23 cellular contexts compared by ENCODE assay signal in the genomic region with DNA sequence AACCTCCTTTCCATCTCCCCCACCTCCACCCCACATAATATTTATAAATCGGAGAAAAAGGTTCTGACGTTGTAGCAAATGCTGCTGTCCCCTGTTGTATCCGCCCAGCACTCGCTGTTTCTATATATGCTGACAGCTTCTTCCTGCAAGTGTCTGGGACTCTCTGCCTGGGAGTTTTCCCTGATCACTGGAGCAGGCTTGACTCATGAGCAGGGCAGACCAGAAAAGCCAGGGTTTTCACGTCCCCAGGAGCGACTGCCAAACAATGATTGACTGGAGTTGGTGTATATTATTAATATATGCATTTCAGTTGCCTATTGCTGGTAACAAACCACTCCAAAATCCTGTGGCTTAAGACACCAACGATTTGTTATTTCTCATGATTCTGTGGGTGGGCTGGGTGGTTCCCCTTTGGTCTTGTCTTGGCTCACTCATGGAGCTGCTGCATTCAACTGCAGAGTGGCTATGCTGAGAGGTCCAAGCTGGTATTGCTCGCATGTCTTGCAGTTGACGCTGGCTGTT. TPM values are rescaled to one million over a fixed set of nuclear protein-coding genes. Genes with fewer than 3 reads are reported as not detected.
DNase-seq lines count a peak whose midpoint lies in the region; ATAC-seq and TF ChIP-seq lines count a peak whose summit lies in the region.
"Had no signal": no experiment of that assay in that cellular context is flagged by ENCODE, and none has a peak within 500 bp of the region (broad histone marks: within the 10 kb centered on the region; RNA-seq: fewer than 3 reads in every experiment).

No MANE protein-coding gene starts in this region.

- peaks cover 9% of the 10 kb centered on the region for H3K4me1 Mint-ChIP-seq in type B pancreatic cell (ENCODE audit: unreplicated experiment)

- H4K12ac ChIP-seq in trophoblast cell (ENCODE audit: low read depth, low read length): no peak overlapping the region

- H3K36me3 ChIP-seq in IMR-90 (ENCODE audit: control insufficient read depth, insufficient read depth, low read length) (no peaks in the 10 kb centered on the region), PC-3 (ENCODE audit: low read depth, low read length) (no peaks in the 10 kb centered on the region), trophoblast cell (ENCODE audit: control insufficient read depth in 1 of 2, insufficient read depth in 2 of 2, low read length in 2 of 2) (no peaks in the 10 kb centered on the region)

- H3K27me3 ChIP-seq in IMR-90 (ENCODE audit: control insufficient read depth, insufficient read depth, low read length) (peaks cover 3% of the 10 kb centered on the region), PC-3 (ENCODE audit: low read length) (no peaks in the 10 kb centered on the region), trophoblast cell (ENCODE audit: insufficient read depth, low read length) (no peaks in the 10 kb centered on the region)

- no TSS peak for BruUV-seq in IMR-90 (replicated peaks; lab: Mats Ljungman, UMichigan)
- no TSS peak for BruUV-seq in PC-3 (replicated peaks; lab: Mats Ljungman, UMichigan)

- H3K9ac ChIP-seq in IMR-90 (ENCODE audit: low read depth, low read length) (no peak overlapping the region), PC-3 (ENCODE audit: low read length) (no peak overlapping the region), trophoblast cell (ENCODE audit: low read length) (no peak overlapping the region)

- H3K36me3 Mint-ChIP-seq in type B pancreatic cell: no peaks in the 10 kb centered on the region
- H3K36me3 Mint-ChIP-seq: CD8-positive, alpha-beta T cell had no signal

- peak; percentile 46 for DNase-seq in IMR-90
- peak; percentile 28 for DNase-seq in PC-3
- peak; percentile 43 for DNase-seq in fibroblast of peridontal ligament (ENCODE audit: extremely low read depth)
- DNase-seq in type B pancreatic cell (ENCODE audit: extremely low spot score, unreplicated experiment): no peak
- DNase-seq in trophoblast cell: no peak
- DNase-seq in T-helper 1 cell: no peak
- DNase-seq: C1 segment of cervical spinal cord; Caco-2; CD8-positive, alpha-beta T cell; EL; GDM1; Kasumi-1; NCI-H1694; NCI-H2029 treated with DMSO at 0.1 percent for 48 hours; NCI-H446 treated with DMSO at 0.1 percent for 48 hours; NCI-H526; NCI-H82; SHP77 had no signal

- no peak overlapping the region for H4K91ac ChIP-seq in IMR-90 (ENCODE audit: insufficient read depth, low read depth, low read length)
- H4K91ac ChIP-seq in trophoblast cell (ENCODE audit: low read depth, low read length): no peak overlapping the region

- H3K23ac ChIP-seq in IMR-90 (ENCODE audit: low read depth, low read length) (no peak overlapping the region), trophoblast cell (ENCODE audit: low read length) (no peak overlapping the region)

- H3K14ac ChIP-seq in IMR-90 (replicated peaks; ENCODE audit: low read depth, low read length): no peak overlapping the region
- no peak overlapping the region for H3K14ac ChIP-seq in trophoblast cell (ENCODE audit: low read length)

- H2AK9ac ChIP-seq in IMR-90 (replicated peaks; ENCODE audit: low read depth, low read length, poor library complexity): no peak overlapping the region

- no peak for TF ChIP-seq RAD21 in IMR-90 (IDR thresholded peaks at IDR 0.05; ENCODE audit: low read length)

- H3K9me3 ChIP-seq in IMR-90 (ENCODE audit: control insufficient read depth, insufficient read depth, low read length) (peaks cover 3% of the 10 kb centered on the region; the same call in 1 of the 2 replicates), PC-3 (ENCODE audit: low read length) (no peaks in the 10 kb centered on the region), trophoblast cell (ENCODE audit: insufficient read depth, low read depth, low read length) (peaks cover 1% of the 10 kb centered on the region)
- H3K9me3 ChIP-seq: Caco-2 had no signal

- no peaks in the 10 kb centered on the region for H3K27me3 Mint-ChIP-seq in type B pancreatic cell

- peaks cover 4% of the 10 kb centered on the region for H3K9me3 Mint-ChIP-seq in type B pancreatic cell
- H3K9me3 Mint-ChIP-seq: CD8-positive, alpha-beta T cell had no signal

- H3K27ac ChIP-seq in IMR-90 (ENCODE audit: insufficient read depth, low read length) (no peak overlapping the region), PC-3 (ENCODE audit: low read length) (no peak overlapping the region), trophoblast cell (ENCODE audit: low read depth, low read length) (no peak overlapping the region)
- H3K27ac ChIP-seq: RWPE1 had no signal

- H3K4me3 Mint-ChIP-seq in type B pancreatic cell: peak overlapping the region; percentile 49
- H3K4me3 Mint-ChIP-seq: CD8-positive, alpha-beta T cell had no signal

- H2AK5ac ChIP-seq in IMR-90 (ENCODE audit: low read depth, low read length) (no peak overlapping the region), trophoblast cell (ENCODE audit: low read length) (no peak overlapping the region)

- H2BK12ac ChIP-seq in trophoblast cell (ENCODE audit: low read length): no peak overlapping the region

- H3K4me2 ChIP-seq in IMR-90 (ENCODE audit: low read depth, low read length) (no peak overlapping the region), PC-3 (ENCODE audit: low read length) (no peak overlapping the region), trophoblast cell (ENCODE audit: low read length) (no peak overlapping the region)

- H3K9me1 ChIP-seq in IMR-90 (ENCODE audit: insufficient read depth, low read length): peaks cover 2% of the 10 kb centered on the region; the same call in 1 of the 2 replicates

- dilution Hi-C loops in IMR-90 (cut with HindIII; ENCODE audit: low sequenced_read_pairs, unreplicated experiment): no loop called here

- H4K8ac ChIP-seq in IMR-90 (ENCODE audit: low read depth in 2 of 2, low read length in 2 of 2): no peak overlapping the region
- no peak overlapping the region for H4K8ac ChIP-seq in trophoblast cell (ENCODE audit: low read depth, low read length)

- H2BK15ac ChIP-seq in IMR-90 (ENCODE audit: low read depth, low read length): no peak overlapping the region

- H3K18ac ChIP-seq in IMR-90 (ENCODE audit: low read depth, low read length): no peak overlapping the region
- no peak overlapping the region for H3K18ac ChIP-seq in trophoblast cell (ENCODE audit: low read length)

- in situ Hi-C loops in IMR-90 (cut with MboI; ENCODE audit: low sequenced_read_pairs): no loop called here

- no peak overlapping the region for H2BK5ac ChIP-seq in IMR-90 (ENCODE audit: low read depth, low read length, poor library complexity, severe bottlenecking)
- H2BK5ac ChIP-seq in trophoblast cell (ENCODE audit: low read depth, low read length, poor library complexity): no peak overlapping the region

- no peak for TF ChIP-seq CTCF in IMR-90 (conservative IDR thresholded peaks at IDR 0.05; ENCODE audit: low read depth, low read length)
- TF ChIP-seq CTCF in PC-3 (conservative IDR thresholded peaks at IDR 0.05; ENCODE audit: low read depth, low read length): no peak
- TF ChIP-seq CTCF in type B pancreatic cell (conservative IDR thresholded peaks at IDR 0.05): no peak

- H3K56ac ChIP-seq in IMR-90 (ENCODE audit: extremely low read depth, insufficient read depth, low read length): no peak overlapping the region

- H3K79me1 ChIP-seq in IMR-90 (ENCODE audit: low read depth in 1 of 2, low read length in 2 of 2) (no peaks in the 10 kb centered on the region), trophoblast cell (ENCODE audit: low read length) (no peaks in the 10 kb centered on the region)

- no peak for TF ChIP-seq POLR2A in IMR-90 (IDR thresholded peaks at IDR 0.05; ENCODE audit: low read depth, low read length)

- H2AFZ ChIP-seq in IMR-90 (replicated peaks; ENCODE audit: low read length, poor library complexity): no peak overlapping the region
- H2AFZ ChIP-seq in PC-3 (ENCODE audit: low read length): no peak overlapping the region
- H2AFZ ChIP-seq in trophoblast cell (ENCODE audit: insufficient read depth, low read length, poor library complexity): no peak overlapping the region

- no peaks in the 10 kb centered on the region for H3F3A ChIP-seq in PC-3 (ENCODE audit: low read length, unreplicated experiment)

- WGBS in IMR-90 (ENCODE audit: extremely low coverage in 2 of 2, insufficient read length in 1 of 2), 2 experiments: 21% methylated on average over 2 of the region's 9 CpGs; no CpG with 5 or more reads in 1 of the 2 experiments
- WGBS in trophoblast cell (ENCODE audit: extremely low coverage, insufficient coverage, insufficient read length): no CpG with 5 or more reads among the region's 9 CpGs

- H4K20me1 ChIP-seq in IMR-90 (ENCODE audit: insufficient read depth, low read length): no peaks in the 10 kb centered on the region
- H4K20me1 ChIP-seq in PC-3 (ENCODE audit: low read length): no peaks in the 10 kb centered on the region

- POLR2A ChIA-PET in IMR-90 (lab: Charles Lee; ENCODE audit: unreplicated experiment) (no interaction called here), PC-3 (lab: Charles Lee; ENCODE audit: unreplicated experiment) (no interaction called here)

- intact Hi-C loops in IMR-90 (cut with micrococcal nuclease): no loop called here
- intact Hi-C loops in PC-3 (cut with micrococcal nuclease): no loop called here

- H3K4ac ChIP-seq in IMR-90 (ENCODE audit: low read depth, low read length): no peak overlapping the region
- H3K4ac ChIP-seq in trophoblast cell (ENCODE audit: low read depth, low read length): no peak overlapping the region

- H3K9me2 ChIP-seq in PC-3 (replicated peaks; ENCODE audit: low read length): no peaks in the 10 kb centered on the region

- H3K79me2 ChIP-seq in PC-3 (ENCODE audit: low read length) (no peaks in the 10 kb centered on the region), trophoblast cell (ENCODE audit: control insufficient read depth, insufficient read depth, low read length, poor library complexity) (no peaks in the 10 kb centered on the region)

- H2BK120ac ChIP-seq in IMR-90 (ENCODE audit: low read depth, low read length): no peak overlapping the region
- H2BK120ac ChIP-seq in trophoblast cell (ENCODE audit: insufficient read depth, low read length, poor library complexity): no peak overlapping the region

- H3K4me1 ChIP-seq in IMR-90 (ENCODE audit: control insufficient read depth, insufficient read depth, low read length) (peaks cover 2% of the 10 kb centered on the region; the same call in 1 of the 2 replicates), PC-3 (ENCODE audit: insufficient read depth, low read length) (no peaks in the 10 kb centered on the region), trophoblast cell (ENCODE audit: control insufficient read depth in 1 of 2, insufficient read depth in 2 of 2, low read length in 2 of 2) (no peaks in the 10 kb centered on the region)
- H3K4me1 ChIP-seq: Caco-2 had no signal

- no peak overlapping the region for H3K4me3 ChIP-seq in IMR-90 (ENCODE audit: insufficient read depth, low read depth, low read length)
- H3K4me3 ChIP-seq in PC-3 (ENCODE audit: low read length): no peak overlapping the region
- H3K4me3 ChIP-seq in trophoblast cell (ENCODE audit: low read depth, low read length): no peak overlapping the region
- H3K4me3 ChIP-seq: GM12878, K562 had no signal

- CTCF ChIA-PET in IMR-90 (lab: Yijun Ruan, JAX): no interaction called here
- CTCF ChIA-PET in PC-3 (lab: Charles Lee): no interaction called here

- ATAC-seq in IMR-90 (ENCODE audit: low read depth): peak; percentile 69
- ATAC-seq in PC-3: no peak
- ATAC-seq in GM18873 (IDR thresholded peaks at IDR 0.05; ENCODE audit: low FRiP score, unreplicated experiment): no peak
- ATAC-seq: CD8-positive, alpha-beta T cell; GM12878; HCT116; K562 had no signal

- peak overlapping the region; percentile 88 for H3K27ac Mint-ChIP-seq in type B pancreatic cell
- H3K27ac Mint-ChIP-seq: CD8-positive, alpha-beta T cell had no signal

- H4K5ac ChIP-seq in IMR-90 (ENCODE audit: low read depth, low read length): no peak overlapping the region

- H2BK20ac ChIP-seq in IMR-90 (ENCODE audit: low read depth, low read length): no peak overlapping the region

RNA-seq across cellular contexts. Expression of gene ASXL2, which starts 21.2 kb away (rescaled TPM):
- total RNA-seq in IMR-90 (2012; rRNA removed) (7.5 and 8.1 TPM in 2 replicates), PC-3 (2014; rRNA removed) (11.5 and 18.7 TPM in 2 replicates), type B pancreatic cell (ENCODE audit: low replicate concordance) (29.2 and 32.3 TPM in 2 replicates)
- polyA plus RNA-seq in IMR-90 (2012; rRNA removed): 4.9 and 5.3 TPM in 2 replicates
- 1.4 TPM in 2 replicates for polyA plus RNA-seq in IMR-90 (2012; cell fraction: cytosol; rRNA removed)
- polyA plus RNA-seq in IMR-90 (2012; cell fraction: nucleus; rRNA removed; ENCODE audit: low replicate concordance): 2.6 and 8.2 TPM in 2 replicates
- 12.0 and 12.4 TPM in 2 replicates for polyA plus RNA-seq in trophoblast cell (2013)

Comparison
In these comparisons a context has a peak if more than half of its experiments do, and no peak if none do; other contexts are left out.
1. DNase-seq: peak in IMR-90 (single experiment), PC-3 (single experiment) and fibroblast of peridontal ligament (single experiment); none in type B pancreatic cell (single experiment), trophoblast cell (0 of 2) and T-helper 1 cell (0 of 5).